Comparison of ENCODE assay signal across 25 cellular contexts in the genomic region with DNA sequence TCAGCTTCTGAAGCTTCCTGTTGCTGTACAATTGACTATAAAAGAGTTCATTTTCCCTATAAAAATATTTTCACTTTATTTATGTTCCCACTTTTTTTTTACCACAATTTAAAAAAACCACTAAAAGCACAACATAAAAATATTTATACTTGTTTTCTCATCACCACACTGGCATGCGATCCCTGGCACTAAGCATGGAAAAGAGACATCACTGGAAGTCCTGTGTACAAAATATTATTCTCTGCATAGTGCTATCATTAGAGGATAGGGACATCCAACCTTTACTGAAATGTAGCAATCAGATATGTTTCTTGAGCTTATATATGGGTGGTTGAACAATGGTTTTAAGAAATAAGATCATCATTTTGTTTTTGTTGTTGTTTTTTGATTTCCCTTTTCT.
"Had no signal": no experiment of that assay in that cellular context is flagged by ENCODE, and none has a peak within 500 bp of the region (broad histone marks: within the 10 kb centered on the region; RNA-seq: fewer than 3 reads in every experiment).

No MANE protein-coding gene starts in this region.

- H3K9me3 Mint-ChIP-seq: activated CD4-positive, alpha-beta T cell treated with anti-CD3 and anti-CD28 coated beads, Interleukin-2, amount 10 ng/mL, durations not matched to agents 24 days and 14 days; activated naive CD4-positive, alpha-beta T cell treated with anti-CD3 and anti-CD28 coated beads, Interleukin-2, amount 50 U/mL, for 24 hours; naive B cell; T-helper 2 cell treated with Interferon-gamma antibody and Interleukin-4, amounts not matched to agents 5 μg/mL and 100 μg/mL, for 36 hours had no signal

- DNase-seq: activated CD4-positive, alpha-beta T cell treated with anti-CD3 and anti-CD28 coated beads, Interleukin-2, amount 10 ng/mL, durations not matched to agents 24 days and 14 days; activated CD8-positive, alpha-beta T cell treated with anti-CD3 and anti-CD28 coated beads, Interleukin-2, amount 10 ng/mL, durations not matched to agents 7 days and 5 days; activated gamma-delta T cell treated with Interleukin-2 at 50 U/mL for 16 hours; brain microvascular endothelial cell; caudate nucleus; dermis blood vessel endothelial cell; effector CD8-positive, alpha-beta T cell; erythroblast; foreskin melanocyte; hippocampal formation; mucosa of descending colon; naive B cell; occipital lobe; posterior cingulate gyrus; right lobe of liver; stimulated activated CD4-positive, alpha-beta T cell treated with anti-CD3 and anti-CD28 coated beads, Interleukin-2, amount 100 ng/mL, for 48 hours; stimulated activated naive CD4-positive, alpha-beta T cell; T-cell; upper lobe of left lung had no signal

- H3K4me3 ChIP-seq: ascending aorta, mucosa of descending colon, right lobe of liver, thoracic aorta, upper lobe of left lung had no signal

- H3K4me3 Mint-ChIP-seq: activated CD4-positive, alpha-beta T cell treated with anti-CD3 and anti-CD28 coated beads, Interleukin-2, amount 10 ng/mL, durations not matched to agents 24 days and 14 days; activated CD8-positive, alpha-beta T cell treated with anti-CD3 and anti-CD28 coated beads, Interleukin-2, amount 10 ng/mL, durations not matched to agents 7 days and 5 days; activated naive CD4-positive, alpha-beta T cell treated with anti-CD3 and anti-CD28 coated beads, Interleukin-2, amount 50 U/mL, for 24 hours; T-cell; T-helper 2 cell treated with Interferon-gamma antibody and Interleukin-4, amounts not matched to agents 5 μg/mL and 100 μg/mL, for 36 hours had no signal

- H3K36me3 ChIP-seq: ascending aorta, brain microvascular endothelial cell, right lobe of liver, thoracic aorta, upper lobe of left lung had no signal

- H3K4me1 ChIP-seq: right lobe of liver, upper lobe of left lung had no signal

- H3K27ac Mint-ChIP-seq: activated CD4-positive, alpha-beta T cell treated with anti-CD3 and anti-CD28 coated beads, Interleukin-2, amount 10 ng/mL, durations not matched to agents 24 days and 14 days; activated CD8-positive, alpha-beta T cell treated with anti-CD3 and anti-CD28 coated beads, Interleukin-2, amount 10 ng/mL, durations not matched to agents 7 days and 5 days; activated naive CD4-positive, alpha-beta T cell treated with anti-CD3 and anti-CD28 coated beads, Interleukin-2, amount 50 U/mL, for 24 hours; T-cell; T-helper 2 cell treated with Interferon-gamma antibody and Interleukin-4, amounts not matched to agents 5 μg/mL and 100 μg/mL, for 36 hours had no signal

- H3K9me3 ChIP-seq: ascending aorta, mucosa of descending colon, right lobe of liver, thoracic aorta, upper lobe of left lung had no signal

- H3K27me3 ChIP-seq: ascending aorta, brain microvascular endothelial cell, right lobe of liver, upper lobe of left lung had no signal

- ATAC-seq: activated CD4-positive, CD25-positive, alpha-beta regulatory T cell treated with anti-CD3 and anti-CD28 coated beads, Interleukin-2, amount 50 U/mL, for 24 hours; activated CD8-positive, alpha-beta T cell treated with anti-CD3 and anti-CD28 coated beads, Interleukin-2, amount 10 ng/mL, durations not matched to agents 7 days and 5 days; mucosa of descending colon; right lobe of liver; T-cell had no signal

- H3K4me1 Mint-ChIP-seq: activated CD4-positive, alpha-beta T cell treated with anti-CD3 and anti-CD28 coated beads, Interleukin-2, amount 10 ng/mL, durations not matched to agents 24 days and 14 days; activated naive CD4-positive, alpha-beta T cell treated with anti-CD3 and anti-CD28 coated beads, Interleukin-2, amount 50 U/mL, for 24 hours; naive B cell; T-cell had no signal

- H3K27me3 Mint-ChIP-seq: activated CD4-positive, alpha-beta T cell treated with anti-CD3 and anti-CD28 coated beads, Interleukin-2, amount 10 ng/mL, durations not matched to agents 24 days and 14 days; activated naive CD4-positive, alpha-beta T cell treated with anti-CD3 and anti-CD28 coated beads, Interleukin-2, amount 50 U/mL, for 24 hours had no signal

- H3K27ac ChIP-seq: ascending aorta, brain microvascular endothelial cell, right lobe of liver, thoracic aorta, upper lobe of left lung, VCaP had no signal

- H3K36me3 Mint-ChIP-seq: activated naive CD4-positive, alpha-beta T cell treated with anti-CD3 and anti-CD28 coated beads, Interleukin-2, amount 50 U/mL, for 24 hours; naive B cell; T-cell had no signal
